ENCODE assay signal across 16 cellular contexts in genomic region chr20:59308493-59309201, GRCh38. TPM values are rescaled to one million over a fixed set of nuclear protein-coding genes. Genes with fewer than 3 reads are reported as not detected.
"Had no signal": no experiment of that assay in that cellular context is flagged by ENCODE, and none has a peak within 500 bp of the region (broad histone marks: within the 10 kb centered on the region; RNA-seq: fewer than 3 reads in every experiment).

No MANE protein-coding gene starts in this region.

- H3K27ac ChIP-seq: coronary artery, epithelial cell of prostate, gastrocnemius medialis, lower lobe of right lung, sigmoid colon had no signal

- H3K9me3 ChIP-seq: gastrocnemius medialis, lower lobe of right lung, sigmoid colon had no signal

- DNase-seq: activated CD4-positive, alpha-beta T cell treated with anti-CD3 and anti-CD28 coated beads, Interleukin-2, amount 50 U/mL, for 48 hours; activated naive CD4-positive, alpha-beta T cell treated with Interleukin-2 at 50 U/mL for 16 hours; effector memory CD4-positive, alpha-beta T cell; gastrocnemius medialis; hippocampal formation; lower lobe of right lung; occipital lobe; sigmoid colon; stimulated activated CD4-positive, alpha-beta T cell treated with anti-CD3 and anti-CD28 coated beads, Interleukin-12 subunit alpha, Interleukin-12 subunit beta, amount 100 ng/mL, for 4 hours; stimulated activated naive CD8-positive, alpha-beta T cell treated with anti-CD3 and anti-CD28 coated beads, Interleukin-15, Interleukin-2, amounts not matched to agents 100 U/mL and 50 U/mL, for 24 hours had no signal

- H3K4me1 ChIP-seq: gastrocnemius medialis, lower lobe of right lung, sigmoid colon had no signal

- ATAC-seq: activated CD4-positive, CD25-positive, alpha-beta regulatory T cell treated with anti-CD3 and anti-CD28 coated beads, Interleukin-2, amount 50 U/mL, for 24 hours; gastrocnemius medialis; lower lobe of right lung; stimulated activated naive CD8-positive, alpha-beta T cell treated with anti-CD3 and anti-CD28 coated beads, Interleukin-15, Interleukin-2, amounts not matched to agents 100 U/mL and 50 U/mL, for 24 hours had no signal

- H3K4me3 ChIP-seq: coronary artery, gastrocnemius medialis, lower lobe of right lung, sigmoid colon had no signal

- H3K36me3 ChIP-seq: gastrocnemius medialis, lower lobe of right lung, sigmoid colon had no signal

RNA-seq across cellular contexts. Expression of gene EDN3, which starts 8.2 kb away (rescaled TPM):
- total RNA-seq: cardiac septum, mononuclear cell, pulmonary artery endothelial cell had no signal
